ENCODE assay signal across 8 cellular contexts in genomic region chr12:89862511-89863331, GRCh38.
DNase-seq lines count a peak whose midpoint lies in the region; ATAC-seq and TF ChIP-seq lines count a peak whose summit lies in the region.

No MANE protein-coding gene starts in this region.

- TF ChIP-seq CTCF in dorsolateral prefrontal cortex (IDR thresholded peaks at IDR 0.05 in 54 of 56, conservative IDR thresholded peaks at IDR 0.05 in 2 of 56; ENCODE audit: low read depth in 1 of 56, partially characterized antibody in 56 of 56) (no peak), neural progenitor cell (IDR thresholded peaks at IDR 0.05) (no peak)

- no peak overlapping the region for H3K4me3 Mint-ChIP-seq in neural progenitor cell

- peak overlapping the region; percentile 22 for H3K27ac Mint-ChIP-seq in neural progenitor cell

- H3K27me3 Mint-ChIP-seq in neural progenitor cell (ENCODE audit: insufficient read depth, low read depth): no peaks in the 10 kb centered on the region

- peak overlapping the region in 3 of 59 donors; percentile 9 to 13 (median 10) for H3K4me3 ChIP-seq in dorsolateral prefrontal cortex
- H3K4me3 ChIP-seq in neural progenitor cell: no peak overlapping the region

- peak overlapping the region; percentile 79 for H2AFZ ChIP-seq in neural progenitor cell (replicated peaks)

- H3K9me3 Mint-ChIP-seq in neural progenitor cell: peaks cover 9% of the 10 kb centered on the region

- H3K36me3 ChIP-seq in neural progenitor cell: no peaks in the 10 kb centered on the region

- peaks cover 12% of the 10 kb centered on the region for H3F3A ChIP-seq in neural progenitor cell (ENCODE audit: low read depth)

- DNase-seq in activated CD8-positive, alpha-beta memory T cell treated with anti-CD3 and anti-CD28 coated beads for 24 hours: peak; percentile 66
- no peak for DNase-seq in activated CD8-positive, alpha-beta memory T cell treated with anti-CD3 and anti-CD28 coated beads, Interleukin-2, amount 50 U/mL, for 4 hours
- peak; percentile 38 for DNase-seq in SIG-M5 (lab: John Stamatoyannopoulos, UW)
- peak in 1 of 10 donors; percentile 28 for DNase-seq in dorsolateral prefrontal cortex
- DNase-seq in neural progenitor cell (ENCODE audit: low spot score): no peak
- DNase-seq in NCI-H345 (lab: John Stamatoyannopoulos, UW): no peak
- DNase-seq in middle frontal gyrus (ENCODE audit: extremely low spot score, low spot score): no peak

- peaks cover 12% of the 10 kb centered on the region for H3K4me1 Mint-ChIP-seq in neural progenitor cell

- H3K9ac ChIP-seq in neural progenitor cell: no peak overlapping the region

- ATAC-seq in HG02938 (IDR thresholded peaks at IDR 0.05; ENCODE audit: unreplicated experiment): peak; percentile 46

- intact Hi-C loops in dorsolateral prefrontal cortex (cut with DNase I): no loop called here

- H3K4me1 ChIP-seq in neural progenitor cell: peaks cover 38% of the 10 kb centered on the region

- no peak overlapping the region for H3K4me2 ChIP-seq in neural progenitor cell

- H3K27ac ChIP-seq in dorsolateral prefrontal cortex: peak overlapping the region in 57 of 59 donors; percentile 21 to 92 (median 73)
- peak overlapping the region; percentile 18 for H3K27ac ChIP-seq in neural progenitor cell

- no peaks in the 10 kb centered on the region for H3K79me2 ChIP-seq in neural progenitor cell (ENCODE audit: low read depth)

- H3K27me3 ChIP-seq in dorsolateral prefrontal cortex (no peaks in the 10 kb centered on the region), neural progenitor cell (no peaks in the 10 kb centered on the region)

- no peaks in the 10 kb centered on the region for H4K20me1 ChIP-seq in neural progenitor cell (ENCODE audit: low read depth)

- H3K9me3 ChIP-seq in neural progenitor cell (ENCODE audit: low read depth): no peaks in the 10 kb centered on the region

- H3K36me3 Mint-ChIP-seq in neural progenitor cell: no peaks in the 10 kb centered on the region

Comparison
In these comparisons a context has a peak if more than half of its experiments do, and no peak if none do; other contexts are left out.
1. DNase-seq: peak in activated CD8-positive, alpha-beta memory T cell treated with anti-CD3 and anti-CD28 coated beads for 24 hours (single experiment) and SIG-M5 (single experiment); none in activated CD8-positive, alpha-beta memory T cell treated with anti-CD3 and anti-CD28 coated beads, Interleukin-2, amount 50 U/mL, for 4 hours (single experiment), neural progenitor cell (single experiment), NCI-H345 (single experiment) and middle frontal gyrus (single experiment).